Comparison of ENCODE assay signal across 7 cellular contexts in genomic region chr2:207202645-207203044, GRCh38. TPM values are rescaled to one million over a fixed set of nuclear protein-coding genes. Genes with fewer than 3 reads are reported as not detected.
A peak's percentile ranks its signal among the peaks of the same experiment; 100 is the strongest.
DNase-seq lines count a peak whose midpoint lies in the region; ATAC-seq lines count a peak whose summit lies in the region.

No MANE protein-coding gene starts in this region.

- no peak overlapping the region for H3K4me2 ChIP-seq in mesendoderm (ENCODE audit: low read length)

- H3K36me3 ChIP-seq in mesendoderm (ENCODE audit: control insufficient read depth, insufficient read depth, low read length) = no peaks in the 10 kb centered on the region

- H3K4me3 ChIP-seq in mesendoderm (ENCODE audit: low read length) = no peak overlapping the region

- H3K18ac ChIP-seq in mesendoderm (ENCODE audit: low read length) = no peak overlapping the region

- no peaks in the 10 kb centered on the region for H3K79me2 ChIP-seq in mesendoderm (ENCODE audit: control insufficient read depth, insufficient read depth, low read length)

- no peak overlapping the region for H2BK5ac ChIP-seq in mesendoderm (ENCODE audit: low read length)

- no peak overlapping the region for H3K27ac ChIP-seq in mesendoderm (ENCODE audit: low read depth, low read length)

- H2BK120ac ChIP-seq in mesendoderm (ENCODE audit: low read depth, low read length) = no peak overlapping the region

- WGBS in mesendoderm (ENCODE audit: extremely low coverage, insufficient coverage, low lambda C conversion rate) = no CpG with 5 or more reads among the region's 4 CpGs

- no peak overlapping the region for H3K4ac ChIP-seq in mesendoderm (ENCODE audit: low read depth, low read length)

- no peak overlapping the region for H3K23ac ChIP-seq in mesendoderm (ENCODE audit: low read length)

- H3K56ac ChIP-seq in mesendoderm (ENCODE audit: low read length) = no peak overlapping the region

- H3K79me1 ChIP-seq in mesendoderm (ENCODE audit: low read length) = no peaks in the 10 kb centered on the region

- no peaks in the 10 kb centered on the region for H3K27me3 ChIP-seq in mesendoderm (ENCODE audit: insufficient read depth, low read length, poor library complexity)

- peaks cover 2% of the 10 kb centered on the region for H3K4me1 ChIP-seq in mesendoderm (ENCODE audit: control insufficient read depth, low read depth, low read length)

- H3K9ac ChIP-seq in mesendoderm (ENCODE audit: low read length) = no peak overlapping the region

- ATAC-seq in HG02884 (IDR thresholded peaks at IDR 0.05; ENCODE audit: unreplicated experiment) = no peak

- DNase-seq in HCEC 1CT (peak; percentile 25), NAMALWA (ENCODE audit: low spot score) (peak; percentile 11), T47D (ENCODE audit: low read depth in 1 of 2, low spot score in 1 of 2) (peak; percentile 11 to 75), mesendoderm (peak; percentile 86), NCI-H446 treated with DMSO at 0.1 percent for 48 hours (lab: John Stamatoyannopoulos, UW) (no peak), GDM1 (lab: John Stamatoyannopoulos, UW) (no peak)

- no peak overlapping the region for H4K8ac ChIP-seq in mesendoderm (ENCODE audit: low read depth, low read length)

- in situ Hi-C loops in T47D (cut with HindIII; ENCODE audit: low pct_unique_long_range_greater_than_20kb, low sequenced_read_pairs) = no loop called here

- H4K5ac ChIP-seq in mesendoderm (ENCODE audit: low read length) = no peak overlapping the region

- H2AK5ac ChIP-seq in mesendoderm (ENCODE audit: low read length) = no peak overlapping the region

- no peak overlapping the region for H2BK15ac ChIP-seq in mesendoderm (replicated peaks; ENCODE audit: low read depth)

RNA-seq across cellular contexts. Expression of gene KLF7, which starts 36.9 kb away (rescaled TPM):
- polyA plus RNA-seq in mesendoderm (2013, experiment 1 of 2) = 44.5 TPM
- polyA plus RNA-seq in mesendoderm (2013, experiment 2 of 2) = 41.8 TPM

Comparison
In these comparisons a context has a peak if more than half of its experiments do, and no peak if none do; other contexts are left out.
1. DNase-seq: peak in HCEC 1CT (single experiment), NAMALWA (single experiment), T47D (2 of 2) and mesendoderm (single experiment); none in NCI-H446 treated with DMSO at 0.1 percent for 48 hours (single experiment) and GDM1 (single experiment).